In the genomic region with DNA sequence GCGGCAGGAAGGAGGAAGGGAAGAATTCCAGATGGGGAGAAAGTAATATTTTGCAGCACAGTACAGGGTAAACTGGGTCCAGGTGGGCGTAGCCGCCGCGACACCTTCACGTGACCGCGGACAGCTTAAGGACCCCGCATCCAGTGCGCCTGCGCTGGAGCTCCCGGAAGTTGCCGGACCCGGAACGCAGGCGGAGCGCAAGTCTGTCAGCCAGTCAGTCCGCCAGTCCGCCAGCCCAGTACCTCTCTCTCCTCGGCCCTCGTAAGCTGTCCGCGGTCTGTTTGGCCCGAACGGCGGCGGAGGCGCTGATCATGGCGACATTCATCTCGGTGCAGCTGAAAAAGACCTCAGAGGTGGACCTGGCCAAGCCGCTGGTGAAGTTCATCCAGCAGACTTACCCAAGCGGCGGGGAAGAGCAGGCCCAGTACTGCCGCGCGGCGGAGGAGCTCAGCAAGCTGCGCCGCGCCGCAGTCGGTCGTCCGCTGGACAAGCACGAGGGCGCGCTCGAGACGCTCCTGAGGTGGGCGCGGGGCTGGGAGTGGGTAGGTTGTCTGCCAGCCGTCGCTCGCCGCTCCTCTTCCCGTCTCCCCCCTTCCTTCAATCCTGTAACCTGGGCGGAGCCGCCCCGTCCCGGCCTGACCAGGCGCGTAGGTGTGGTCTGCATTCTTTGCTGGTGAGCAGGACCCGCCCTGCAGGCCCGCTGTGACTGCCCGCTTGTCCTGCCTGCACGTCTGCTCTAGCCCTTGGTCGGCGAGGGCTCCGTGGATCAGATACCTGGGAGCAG, we compare ENCODE assay signal across 8 cellular contexts. TPM values are rescaled to one million over a fixed set of nuclear protein-coding genes. Genes with fewer than 3 reads are reported as not detected.
DNase-seq lines count a peak whose midpoint lies in the region; ATAC-seq lines count a peak whose summit lies in the region.

A gene with protein sequence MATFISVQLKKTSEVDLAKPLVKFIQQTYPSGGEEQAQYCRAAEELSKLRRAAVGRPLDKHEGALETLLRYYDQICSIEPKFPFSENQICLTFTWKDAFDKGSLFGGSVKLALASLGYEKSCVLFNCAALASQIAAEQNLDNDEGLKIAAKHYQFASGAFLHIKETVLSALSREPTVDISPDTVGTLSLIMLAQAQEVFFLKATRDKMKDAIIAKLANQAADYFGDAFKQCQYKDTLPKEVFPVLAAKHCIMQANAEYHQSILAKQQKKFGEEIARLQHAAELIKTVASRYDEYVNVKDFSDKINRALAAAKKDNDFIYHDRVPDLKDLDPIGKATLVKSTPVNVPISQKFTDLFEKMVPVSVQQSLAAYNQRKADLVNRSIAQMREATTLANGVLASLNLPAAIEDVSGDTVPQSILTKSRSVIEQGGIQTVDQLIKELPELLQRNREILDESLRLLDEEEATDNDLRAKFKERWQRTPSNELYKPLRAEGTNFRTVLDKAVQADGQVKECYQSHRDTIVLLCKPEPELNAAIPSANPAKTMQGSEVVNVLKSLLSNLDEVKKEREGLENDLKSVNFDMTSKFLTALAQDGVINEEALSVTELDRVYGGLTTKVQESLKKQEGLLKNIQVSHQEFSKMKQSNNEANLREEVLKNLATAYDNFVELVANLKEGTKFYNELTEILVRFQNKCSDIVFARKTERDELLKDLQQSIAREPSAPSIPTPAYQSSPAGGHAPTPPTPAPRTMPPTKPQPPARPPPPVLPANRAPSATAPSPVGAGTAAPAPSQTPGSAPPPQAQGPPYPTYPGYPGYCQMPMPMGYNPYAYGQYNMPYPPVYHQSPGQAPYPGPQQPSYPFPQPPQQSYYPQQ (plus strand): TSS at position 213 of the 784 bp plus-strand sequence. CDS start 99 bp downstream, at position 312.

- peak within 1 kb of the TSS; percentile 90 to 97 (median 93) for H3K9ac ChIP-seq in BLaER1 treated with 17β-estradiol and CSF1 and Interleukin-3, amounts not matched to agents 10 nM and 100 nM

- H4K20me1 ChIP-seq in BLaER1 treated with 17β-estradiol and CSF1 and Interleukin-3, amounts not matched to agents 10 nM and 100 nM = peaks cover 7 to 43% (median 32%) of the 10 kb centered on the region in 11 experiments; a peak in 16 of 22 replicates

- CTCF ChIA-PET in activated CD4-positive, alpha-beta T cell treated with anti-CD3 and anti-CD28 coated beads, Interleukin-2, amount 10 ng/mL, durations not matched to agents 7 days and 5 days (lab: Charles Lee) = interaction anchor here (0.6 to 1.9 kb wide), 6 partner anchors 8 to 729 kb away, joined by 3 to 13 read pairs (median 3); no protein-coding TSS in a partner anchor

- H3K9me3 ChIP-seq in BLaER1 treated with 17β-estradiol and CSF1 and Interleukin-3, amounts not matched to agents 10 nM and 100 nM (replicated peaks in 1 of 11) = peaks cover 0 to 23% (median 20%) of the 10 kb centered on the region in 11 experiments; a peak in 20 of 22 replicates

- peak within 1 kb of the TSS; percentile 86 to 97 (median 91) for H3K27ac ChIP-seq in BLaER1 treated with 17β-estradiol and CSF1 and Interleukin-3, amounts not matched to agents 10 nM and 100 nM

- H3K4me2 ChIP-seq in BLaER1 treated with 17β-estradiol and CSF1 and Interleukin-3, amounts not matched to agents 10 nM and 100 nM = peak within 1 kb of the TSS; percentile 84 to 98 (median 89)

- no peaks in the 10 kb centered on the region for H3K27me3 ChIP-seq in BLaER1 treated with 17β-estradiol and CSF1 and Interleukin-3, amounts not matched to agents 10 nM and 100 nM

- H3K27ac Mint-ChIP-seq in activated CD4-positive, alpha-beta T cell treated with anti-CD3 and anti-CD28 coated beads, Interleukin-2, amount 10 ng/mL, durations not matched to agents 7 days and 5 days = peak within 1 kb of the TSS; percentile 97

- peak within 1 kb of the TSS; percentile 96 for H3K4me3 Mint-ChIP-seq in activated CD4-positive, alpha-beta T cell treated with anti-CD3 and anti-CD28 coated beads, Interleukin-2, amount 10 ng/mL, durations not matched to agents 7 days and 5 days

- H3K4me1 Mint-ChIP-seq in activated CD4-positive, alpha-beta T cell treated with anti-CD3 and anti-CD28 coated beads, Interleukin-2, amount 10 ng/mL, durations not matched to agents 7 days and 5 days = peaks cover 52% of the 10 kb centered on the region

- H3K9me3 Mint-ChIP-seq in activated CD4-positive, alpha-beta T cell treated with anti-CD3 and anti-CD28 coated beads, Interleukin-2, amount 10 ng/mL, durations not matched to agents 7 days and 5 days = peaks cover 5% of the 10 kb centered on the region

- peaks cover 28% of the 10 kb centered on the region for H3K36me3 Mint-ChIP-seq in activated CD4-positive, alpha-beta T cell treated with anti-CD3 and anti-CD28 coated beads, Interleukin-2, amount 10 ng/mL, durations not matched to agents 7 days and 5 days (ENCODE audit: low read depth)

- POLR2A ChIA-PET in activated CD4-positive, alpha-beta T cell treated with anti-CD3 and anti-CD28 coated beads, Interleukin-2, amount 10 ng/mL, durations not matched to agents 7 days and 5 days (lab: Charles Lee) = interaction anchor here (0.5 to 0.6 kb wide), 3 partner anchors 152 to 365 kb away, joined by 3 to 11 read pairs (median 6); no protein-coding TSS in a partner anchor

- peaks cover 15 to 71% (median 29%) of the 10 kb centered on the region in 10 experiments for H3K4me1 ChIP-seq in BLaER1 treated with 17β-estradiol and CSF1 and Interleukin-3, amounts not matched to agents 10 nM and 100 nM

- H3K4me3 ChIP-seq in BLaER1 treated with 17β-estradiol and CSF1 and Interleukin-3, amounts not matched to agents 10 nM and 100 nM = peak within 1 kb of the TSS; percentile 72 to 91 (median 82)

- DNase-seq in GM19238 (ENCODE audit: insufficient read length, low spot score) (peak; percentile 80), NCI-H526 treated with DMSO at 0.1 percent for 48 hours (lab: John Stamatoyannopoulos, UW) (peak; percentile 90), cortex of kidney (lab: John Stamatoyannopoulos, UW) (peak; percentile 77), left lobe of liver (ENCODE audit: low spot score) (peak; percentile 94)
- DNase-seq in activated CD4-positive, alpha-beta T cell treated with anti-CD3 and anti-CD28 coated beads, Interleukin-2, amount 10 ng/mL, durations not matched to agents 7 days and 5 days = peak; percentile 90
- peak; percentile 81 for DNase-seq in stimulated activated CD4-positive, alpha-beta T cell treated with anti-CD3 and anti-CD28 coated beads, Interleukin-2, amount 100 ng/mL, for 4 hours (ENCODE audit: low read depth)

- peak; percentile 84 for ATAC-seq in HG03442 (IDR thresholded peaks at IDR 0.05; ENCODE audit: unreplicated experiment)
- peak; percentile 92 for ATAC-seq in left lobe of liver

- H3K27me3 Mint-ChIP-seq in activated CD4-positive, alpha-beta T cell treated with anti-CD3 and anti-CD28 coated beads, Interleukin-2, amount 10 ng/mL, durations not matched to agents 7 days and 5 days = no peaks in the 10 kb centered on the region

- H3K36me3 ChIP-seq in BLaER1 treated with 17β-estradiol and CSF1 and Interleukin-3, amounts not matched to agents 10 nM and 100 nM = peaks cover 14 to 37% (median 29%) of the 10 kb centered on the region in 11 experiments; a peak in 21 of 22 replicates

RNA-seq across cellular contexts. Expression of the gene that starts here (rescaled TPM):
- 100 to 1,000 TPM; 164 to 193 TPM for total RNA-seq in activated CD4-positive, alpha-beta T cell treated with anti-CD3 and anti-CD28 coated beads, Interleukin-2, amount 10 ng/mL, durations not matched to agents 7 days and 5 days
- total RNA-seq in left lobe of liver = 70.5 TPM

Comparison
In these comparisons a context has a peak if more than half of its experiments do, and no peak if none do; other contexts are left out.
1. Peak in every context shown above with its lines: DNase-seq, ATAC-seq, H3K4me3 ChIP-seq and H3K27ac ChIP-seq.